Comparison of ENCODE assay signal across 13 cellular contexts in genomic region chr4:38503689-38504395, GRCh38.
A peak's percentile ranks its signal among the peaks of the same experiment; 100 is the strongest.
DNase-seq lines count a peak whose midpoint lies in the region; ATAC-seq and TF ChIP-seq lines count a peak whose summit lies in the region.
"Had no signal": no experiment of that assay in that cellular context is flagged by ENCODE, and none has a peak within 500 bp of the region (broad histone marks: within the 10 kb centered on the region; RNA-seq: fewer than 3 reads in every experiment).

No MANE protein-coding gene starts in this region.

- no peak overlapping the region for H3K4me3 ChIP-seq in Peyer's patch
- H3K4me3 ChIP-seq: colonic mucosa, lower lobe of right lung had no signal

- no peaks in the 10 kb centered on the region for H3K36me3 ChIP-seq in Peyer's patch
- H3K36me3 ChIP-seq: colonic mucosa, lower lobe of right lung had no signal

- H3K27ac Mint-ChIP-seq in stimulated activated effector memory CD8-positive, alpha-beta T cell treated with anti-CD3 and anti-CD28 coated beads, Interleukin-12 subunit alpha, Interleukin-12 subunit beta, amount 100 ng/mL, for 72 hours: no peak overlapping the region
- H3K27ac Mint-ChIP-seq: activated T-cell treated with anti-CD3 and anti-CD28 coated beads, Interleukin-2, amount 50 U/mL, for 24 hours had no signal

- H3K4me3 Mint-ChIP-seq in stimulated activated effector memory CD8-positive, alpha-beta T cell treated with anti-CD3 and anti-CD28 coated beads, Interleukin-12 subunit alpha, Interleukin-12 subunit beta, amount 100 ng/mL, for 72 hours: peak overlapping the region; percentile 4
- H3K4me3 Mint-ChIP-seq: activated T-cell treated with anti-CD3 and anti-CD28 coated beads, Interleukin-2, amount 50 U/mL, for 24 hours had no signal

- TF ChIP-seq CTCF in Peyer's patch (IDR thresholded peaks at IDR 0.05): no peak

- no peaks in the 10 kb centered on the region for H3K36me3 Mint-ChIP-seq in stimulated activated effector memory CD8-positive, alpha-beta T cell treated with anti-CD3 and anti-CD28 coated beads, Interleukin-12 subunit alpha, Interleukin-12 subunit beta, amount 100 ng/mL, for 72 hours

- no peak for TF ChIP-seq POLR2A in Peyer's patch (IDR thresholded peaks at IDR 0.05)

- DNase-seq in stimulated activated effector memory CD8-positive, alpha-beta T cell treated with anti-CD3 and anti-CD28 coated beads, Interleukin-12 subunit alpha, Interleukin-12 subunit beta, amount 100 ng/mL, for 72 hours (ENCODE audit: low spot score in 2 of 2): no peak
- no peak for DNase-seq in Peyer's patch
- no peak for DNase-seq in GF-D8 (lab: John Stamatoyannopoulos, UW)
- DNase-seq in anterior cingulate cortex (lab: John Stamatoyannopoulos, UW): no peak
- DNase-seq: activated T-cell treated with anti-CD3 and anti-CD28 coated beads, Interleukin-2, amount 50 U/mL, for 24 hours; colonic mucosa; glutamatergic neuron; lower lobe of right lung; NCI-H226; right cardiac atrium had no signal

- H3K4me1 ChIP-seq in Peyer's patch: no peaks in the 10 kb centered on the region
- H3K4me1 ChIP-seq: colonic mucosa, lower lobe of right lung had no signal

- H3K4me1 Mint-ChIP-seq in stimulated activated effector memory CD8-positive, alpha-beta T cell treated with anti-CD3 and anti-CD28 coated beads, Interleukin-12 subunit alpha, Interleukin-12 subunit beta, amount 100 ng/mL, for 72 hours: peaks cover 35% of the 10 kb centered on the region

- no peaks in the 10 kb centered on the region for H3K9me3 ChIP-seq in Peyer's patch
- H3K9me3 ChIP-seq: colonic mucosa, lower lobe of right lung had no signal

- H3K27me3 ChIP-seq in Peyer's patch: no peaks in the 10 kb centered on the region
- H3K27me3 ChIP-seq: colonic mucosa had no signal

- ATAC-seq in GM18868 (IDR thresholded peaks at IDR 0.05; ENCODE audit: unreplicated experiment) (peak; percentile 91), GM21526 (IDR thresholded peaks at IDR 0.05; ENCODE audit: low FRiP score, unreplicated experiment) (peak; percentile 92), HG03108 (IDR thresholded peaks at IDR 0.05; ENCODE audit: unreplicated experiment) (peak; percentile 78)
- ATAC-seq in stimulated activated effector memory CD8-positive, alpha-beta T cell treated with anti-CD3 and anti-CD28 coated beads, Interleukin-12 subunit alpha, Interleukin-12 subunit beta, amount 100 ng/mL, for 72 hours: peak; percentile 52
- ATAC-seq: lower lobe of right lung, right cardiac atrium had no signal

- H3K27ac ChIP-seq in Peyer's patch: no peak overlapping the region
- H3K27ac ChIP-seq: colonic mucosa, lower lobe of right lung had no signal

- H3K9me3 Mint-ChIP-seq in stimulated activated effector memory CD8-positive, alpha-beta T cell treated with anti-CD3 and anti-CD28 coated beads, Interleukin-12 subunit alpha, Interleukin-12 subunit beta, amount 100 ng/mL, for 72 hours: no peaks in the 10 kb centered on the region
- H3K9me3 Mint-ChIP-seq: activated T-cell treated with anti-CD3 and anti-CD28 coated beads, Interleukin-2, amount 50 U/mL, for 24 hours had no signal
